In the genomic region with DNA sequence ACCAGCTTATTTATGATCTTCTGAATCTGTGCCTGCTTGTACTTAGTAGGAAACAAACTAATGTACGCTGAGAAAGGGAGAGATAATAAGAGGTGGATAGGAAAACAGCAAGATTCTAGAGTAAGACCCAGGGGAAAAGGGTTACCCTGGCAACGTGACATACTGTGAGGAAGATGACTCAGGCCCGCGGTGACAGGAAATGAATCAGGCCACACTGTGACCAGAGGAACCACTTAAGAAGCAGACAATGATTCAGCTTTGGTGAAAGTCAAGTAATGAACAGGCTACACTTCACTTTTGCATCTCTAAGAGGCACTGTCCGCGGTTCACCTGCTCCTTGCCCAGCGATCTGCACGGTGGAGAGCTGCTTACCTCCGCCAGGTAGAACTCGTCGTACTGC, we compare ENCODE assay signal across 8 cellular contexts.
DNase-seq lines count a peak whose midpoint lies in the region; ATAC-seq and TF ChIP-seq lines count a peak whose summit lies in the region.

No MANE protein-coding gene starts in this region.

- POLR2A ChIA-PET in PC-9 (lab: Charles Lee; ENCODE audit: unreplicated experiment), result interaction anchor here (0.6 to 0.8 kb wide), 4 partner anchors 193 to 1574 kb away, joined by 3 to 10 read pairs (median 4); no protein-coding TSS in a partner anchor

- DNase-seq in CD1c-positive myeloid dendritic cell (ENCODE audit: extremely low spot score) (peak; percentile 25), PC-9 (peak; percentile 79 to 98), brain pericyte (ENCODE audit: low read depth, low spot score) (peak; percentile 13), smooth muscle cell of the brain vasculature (ENCODE audit: low read depth, low spot score) (peak; percentile 60), GM19238 (ENCODE audit: insufficient read length, low spot score) (no peak), posterior vena cava (ENCODE audit: low spot score) (no peak)

- H3K36me3 ChIP-seq in PC-9 (ENCODE audit: low read depth), result 0 out of 2 replicates have a peak, but pooled peaks cover 5% of the 10 kb centered on the region

- H2AFZ ChIP-seq in PC-9, result peak overlapping the region; percentile 86

- peaks cover 14% of the 10 kb centered on the region for H3F3A ChIP-seq in PC-9 (ENCODE audit: insufficient read depth, low read depth)

- H3K9me3 ChIP-seq in PC-9 (ENCODE audit: insufficient read depth, low read depth), result 0 out of 2 replicates have a peak, but pooled peaks cover 3% of the 10 kb centered on the region

- H3K9me2 ChIP-seq in PC-9 (ENCODE audit: insufficient read depth), result peaks cover 3% of the 10 kb centered on the region

- peak overlapping the region; percentile 96 for H3K4me2 ChIP-seq in PC-9

- H3K4me1 ChIP-seq in PC-9 (replicated peaks; ENCODE audit: insufficient read depth), result peaks cover 18% of the 10 kb centered on the region

- TF ChIP-seq CTCF in PC-9 (conservative IDR thresholded peaks at IDR 0.05), result peak; percentile 49; the same call in 1 of the 2 replicates

- intact Hi-C loops in PC-9 (cut with micrococcal nuclease; ENCODE audit: unreplicated experiment) (loop anchor here (1.0 to 2.0 kb wide), 4 partner anchors 107 to 256 kb away; no protein-coding TSS in a partner anchor), posterior vena cava (cut with DNase I) (no loop called here)

- no TSS peak for BruUV-seq in PC-9 (replicated peaks; lab: Mats Ljungman, UMichigan)

- H3K79me2 ChIP-seq in PC-9 (ENCODE audit: low read depth), result no peaks in the 10 kb centered on the region

- ATAC-seq in GM19324 (IDR thresholded peaks at IDR 0.05; ENCODE audit: low FRiP score, unreplicated experiment) (peak; percentile 87), HG03135 (IDR thresholded peaks at IDR 0.05; ENCODE audit: unreplicated experiment) (peak; percentile 93)

- H3K27me3 ChIP-seq in PC-9 (ENCODE audit: insufficient read depth, low read depth), result no peaks in the 10 kb centered on the region

- peak overlapping the region; percentile 60 for H3K4me3 ChIP-seq in PC-9

- CTCF ChIA-PET in PC-9 (lab: Charles Lee), result no interaction called here

- H3K27ac ChIP-seq in PC-9, result peak overlapping the region; percentile 95

- H4K20me1 ChIP-seq in PC-9 (ENCODE audit: insufficient read depth), result no peaks in the 10 kb centered on the region

Comparison
In these comparisons a context has a peak if more than half of its experiments do, and no peak if none do; other contexts are left out.
1. DNase-seq: peak in CD1c-positive myeloid dendritic cell (single experiment), PC-9 (2 of 2), brain pericyte (single experiment) and smooth muscle cell of the brain vasculature (single experiment); none in GM19238 (single experiment) and posterior vena cava (single experiment).